1 cellular context compared by ENCODE assay signal in genomic region chr9:100087218-100087617, GRCh38.
TF ChIP-seq lines count a peak whose summit lies in the region.

No MANE protein-coding gene starts in this region.

TF ChIP-seq in K562, 482 proteins besides CTCF, POLR2A, EP300 and RAD21 (continued from another document):
- TF ChIP-seq SOX6 (IDR thresholded peaks at IDR 0.05) (0 out of 2 replicates have a peak, but pooled peaks have one; percentile 44), ATF7 (IDR thresholded peaks at IDR 0.05) (peak; percentile 33; the same call in 1 of the 2 replicates), ZNF24 (IDR thresholded peaks at IDR 0.05) (peak; percentile 87)
